Comparison of ENCODE assay signal across 26 cellular contexts in the genomic region with DNA sequence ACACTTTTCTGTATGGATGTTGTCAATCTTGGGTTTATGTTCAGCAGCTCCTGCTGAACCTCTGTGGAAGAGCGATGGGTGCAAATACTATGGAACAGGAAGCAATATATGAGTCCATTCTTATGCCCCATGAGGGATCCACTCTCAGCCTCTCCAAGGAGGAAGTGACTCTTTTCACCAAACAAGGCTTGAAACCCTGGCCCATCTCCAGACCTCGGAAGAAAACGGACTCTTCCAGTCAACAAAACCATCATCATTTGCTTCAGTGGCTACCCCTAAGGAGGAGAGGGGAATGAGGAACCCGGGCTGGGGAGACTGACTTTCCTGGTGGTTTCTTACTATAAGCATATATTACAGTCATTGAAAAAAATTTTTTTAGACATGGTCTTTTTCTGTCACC.
DNase-seq lines count a peak whose midpoint lies in the region; ATAC-seq and TF ChIP-seq lines count a peak whose summit lies in the region.
"Had no signal": no experiment of that assay in that cellular context is flagged by ENCODE, and none has a peak within 500 bp of the region (broad histone marks: within the 10 kb centered on the region; RNA-seq: fewer than 3 reads in every experiment).

No MANE protein-coding gene starts in this region.

- intact Hi-C loops in mucosa of descending colon (cut with DNase I, micrococcal nuclease): no loop called here

- H3K36me3 ChIP-seq in mucosa of descending colon (ENCODE audit: low read depth): no peaks in the 10 kb centered on the region
- H3K36me3 ChIP-seq: HAP-1, Peyer's patch had no signal

- no peak overlapping the region for H3K4me3 ChIP-seq in mucosa of descending colon
- H3K4me3 ChIP-seq: A549, GM23248, HAP-1, Peyer's patch, SK-N-MC had no signal

- no peak for TF ChIP-seq CTCF in mucosa of descending colon (IDR thresholded peaks at IDR 0.05)

- no peaks in the 10 kb centered on the region for H3K9me3 ChIP-seq in mucosa of descending colon
- H3K9me3 ChIP-seq: Caco-2, HAP-1, Peyer's patch had no signal

- no peaks in the 10 kb centered on the region for H3K4me1 ChIP-seq in mucosa of descending colon (ENCODE audit: low read depth)
- H3K4me1 ChIP-seq: A549, Caco-2, HAP-1, Peyer's patch had no signal

- DNase-seq in ELR (ENCODE audit: low read depth) (peak; percentile 34), MV-4-11 (lab: John Stamatoyannopoulos, UW) (peak; percentile 67), dermis blood vessel endothelial cell (peak; percentile 9), mucosa of descending colon (no peak), NCI-H187 treated with DMSO at 0.1 percent for 48 hours (lab: John Stamatoyannopoulos, UW) (no peak), GOT3 (lab: John Stamatoyannopoulos, UW) (no peak)
- DNase-seq: AML-193; C1 segment of cervical spinal cord; Caco-2; CD4-positive, alpha-beta memory T cell; EL; GF-D8; GM23248; HFFc6; NCI-H1694; NCI-H2081; NCI-H2227 treated with DMSO at 0.1 percent for 48 hours; NCI-H526 treated with DMSO at 0.1 percent for 48 hours; Peyer's patch; SIG-M5; T-helper 2 cell had no signal

- ATAC-seq in mucosa of descending colon: peak; percentile 31
- no peak for ATAC-seq in HG02642 (IDR thresholded peaks at IDR 0.05; ENCODE audit: poor library complexity, unreplicated experiment)
- ATAC-seq in GM18861 (IDR thresholded peaks at IDR 0.05; ENCODE audit: unreplicated experiment): no peak
- ATAC-seq: A549 had no signal

Comparison
In these comparisons a context has a peak if more than half of its experiments do, and no peak if none do; other contexts are left out.
1. DNase-seq: peak in ELR (single experiment), MV-4-11 (single experiment) and dermis blood vessel endothelial cell (single experiment); none in mucosa of descending colon (0 of 3), NCI-H187 treated with DMSO at 0.1 percent for 48 hours (single experiment) and GOT3 (single experiment).